Comparison of ENCODE assay signal across 9 cellular contexts in genomic region chr7:157875230-157876179, GRCh38.
DNase-seq lines count a peak whose midpoint lies in the region; ATAC-seq and TF ChIP-seq lines count a peak whose summit lies in the region.
"Had no signal": no experiment of that assay in that cellular context is flagged by ENCODE, and none has a peak within 500 bp of the region (broad histone marks: within the 10 kb centered on the region; RNA-seq: fewer than 3 reads in every experiment).

No MANE protein-coding gene starts in this region.

- H3K4me2 ChIP-seq in SU-DHL-6 (ENCODE audit: low read depth, low read length, poor library complexity, severe bottlenecking) = no peak overlapping the region

- no peaks in the 10 kb centered on the region for H3K79me2 ChIP-seq in SU-DHL-6 (ENCODE audit: insufficient read depth, low read length)

- no peaks in the 10 kb centered on the region for H3K36me3 ChIP-seq in SU-DHL-6 (ENCODE audit: low read length)
- H3K36me3 ChIP-seq in neutrophil = no peaks in the 10 kb centered on the region

- H3K9me2 ChIP-seq in SU-DHL-6 (replicated peaks; ENCODE audit: insufficient read depth, low read length) = no peaks in the 10 kb centered on the region

- TF ChIP-seq CTCF in SU-DHL-6 (IDR thresholded peaks at IDR 0.05; ENCODE audit: insufficient read depth, low read length, poor library complexity, severe bottlenecking) = peak; percentile 57
- TF ChIP-seq CTCF in neutrophil (IDR thresholded peaks at IDR 0.05) = peak; percentile 73
- TF ChIP-seq CTCF in GM13976 (IDR thresholded peaks at IDR 0.05; ENCODE audit: borderline replicate concordance, control extremely low read depth, extremely low read depth, insufficient read depth, missing control alignments) = no peak

- ATAC-seq in activated naive CD8-positive, alpha-beta T cell treated with anti-CD3 and anti-CD28 coated beads, Interleukin-2, amount 10 ng/mL, durations not matched to agents 7 days and 5 days (ENCODE audit: low read depth) = peak; percentile 81
- no peak for ATAC-seq in GM21576 (IDR thresholded peaks at IDR 0.05; ENCODE audit: unreplicated experiment)

- peaks cover 1% of the 10 kb centered on the region for H3K9me3 Mint-ChIP-seq in activated naive CD8-positive, alpha-beta T cell treated with anti-CD3 and anti-CD28 coated beads, Interleukin-2, amount 10 ng/mL, durations not matched to agents 7 days and 5 days

- POLR2A ChIA-PET in activated naive CD8-positive, alpha-beta T cell treated with anti-CD3 and anti-CD28 coated beads, Interleukin-2, amount 10 ng/mL, durations not matched to agents 7 days and 5 days (lab: Charles Lee) = no interaction called here

- H3K27ac ChIP-seq in SU-DHL-6 (ENCODE audit: low read depth, low read length) (no peak overlapping the region), neutrophil (no peak overlapping the region)
- H3K27ac ChIP-seq: SK-N-MC had no signal

- no peak overlapping the region for H2AFZ ChIP-seq in SU-DHL-6 (ENCODE audit: low read depth, low read length, severe bottlenecking)

- no peaks in the 10 kb centered on the region for H3K4me1 ChIP-seq in neutrophil (ENCODE audit: control insufficient read depth in 1 of 2, insufficient read depth in 1 of 2, low read depth in 1 of 2, low read length in 1 of 2)

- DNase-seq in NCI-H1092 treated with DMSO at 0.1 percent for 48 hours (lab: John Stamatoyannopoulos, UW) (peak; percentile 16), NCI-H1092 (lab: John Stamatoyannopoulos, UW) (no peak), germinal center (ENCODE audit: low spot score) (no peak), GM13976 (ENCODE audit: low spot score) (no peak)
- DNase-seq in activated naive CD8-positive, alpha-beta T cell treated with anti-CD3 and anti-CD28 coated beads, Interleukin-2, amount 10 ng/mL, durations not matched to agents 7 days and 5 days = peak; percentile 64

- no peak overlapping the region for H3K9ac ChIP-seq in SU-DHL-6 (ENCODE audit: low read length)

- H3K27me3 ChIP-seq in SU-DHL-6 (ENCODE audit: low read length) (no peaks in the 10 kb centered on the region), neutrophil (no peaks in the 10 kb centered on the region)

- H3K27ac Mint-ChIP-seq in activated naive CD8-positive, alpha-beta T cell treated with anti-CD3 and anti-CD28 coated beads, Interleukin-2, amount 10 ng/mL, durations not matched to agents 7 days and 5 days = peak overlapping the region; percentile 60

- H3K4me1 Mint-ChIP-seq in activated naive CD8-positive, alpha-beta T cell treated with anti-CD3 and anti-CD28 coated beads, Interleukin-2, amount 10 ng/mL, durations not matched to agents 7 days and 5 days = peaks cover 12% of the 10 kb centered on the region

- in situ Hi-C loops in GM13976 (cut with MboI; ENCODE audit: low sequenced_read_pairs, unreplicated experiment) = no loop called here

- H3K4me3 Mint-ChIP-seq in activated naive CD8-positive, alpha-beta T cell treated with anti-CD3 and anti-CD28 coated beads, Interleukin-2, amount 10 ng/mL, durations not matched to agents 7 days and 5 days = peak overlapping the region; percentile 73

- H3K9me3 ChIP-seq in SU-DHL-6 (ENCODE audit: insufficient read depth, low read length) (no peaks in the 10 kb centered on the region), neutrophil (no peaks in the 10 kb centered on the region)

- no peaks in the 10 kb centered on the region for H4K20me1 ChIP-seq in SU-DHL-6 (ENCODE audit: low read depth, low read length)

- no peaks in the 10 kb centered on the region for H3K27me3 Mint-ChIP-seq in activated naive CD8-positive, alpha-beta T cell treated with anti-CD3 and anti-CD28 coated beads, Interleukin-2, amount 10 ng/mL, durations not matched to agents 7 days and 5 days

- no peaks in the 10 kb centered on the region for H3K36me3 Mint-ChIP-seq in activated naive CD8-positive, alpha-beta T cell treated with anti-CD3 and anti-CD28 coated beads, Interleukin-2, amount 10 ng/mL, durations not matched to agents 7 days and 5 days

- no peak overlapping the region for H3K4me3 ChIP-seq in SU-DHL-6 (ENCODE audit: insufficient read depth, low read length, poor library complexity, severe bottlenecking)
- H3K4me3 ChIP-seq in neutrophil (ENCODE audit: low read depth in 1 of 2, low read length in 1 of 2) = no peak overlapping the region
- H3K4me3 ChIP-seq: SK-N-MC had no signal

- no peaks in the 10 kb centered on the region for H3F3A ChIP-seq in SU-DHL-6 (ENCODE audit: insufficient read depth)

Comparison
In these comparisons a context has a peak if more than half of its experiments do, and no peak if none do; other contexts are left out.
1. DNase-seq: peak in NCI-H1092 treated with DMSO at 0.1 percent for 48 hours (single experiment) and activated naive CD8-positive, alpha-beta T cell treated with anti-CD3 and anti-CD28 coated beads, Interleukin-2, amount 10 ng/mL, durations not matched to agents 7 days and 5 days (single experiment); none in NCI-H1092 (single experiment), germinal center (single experiment) and GM13976 (single experiment).